ENCODE assay signal across 19 cellular contexts in the genomic region with DNA sequence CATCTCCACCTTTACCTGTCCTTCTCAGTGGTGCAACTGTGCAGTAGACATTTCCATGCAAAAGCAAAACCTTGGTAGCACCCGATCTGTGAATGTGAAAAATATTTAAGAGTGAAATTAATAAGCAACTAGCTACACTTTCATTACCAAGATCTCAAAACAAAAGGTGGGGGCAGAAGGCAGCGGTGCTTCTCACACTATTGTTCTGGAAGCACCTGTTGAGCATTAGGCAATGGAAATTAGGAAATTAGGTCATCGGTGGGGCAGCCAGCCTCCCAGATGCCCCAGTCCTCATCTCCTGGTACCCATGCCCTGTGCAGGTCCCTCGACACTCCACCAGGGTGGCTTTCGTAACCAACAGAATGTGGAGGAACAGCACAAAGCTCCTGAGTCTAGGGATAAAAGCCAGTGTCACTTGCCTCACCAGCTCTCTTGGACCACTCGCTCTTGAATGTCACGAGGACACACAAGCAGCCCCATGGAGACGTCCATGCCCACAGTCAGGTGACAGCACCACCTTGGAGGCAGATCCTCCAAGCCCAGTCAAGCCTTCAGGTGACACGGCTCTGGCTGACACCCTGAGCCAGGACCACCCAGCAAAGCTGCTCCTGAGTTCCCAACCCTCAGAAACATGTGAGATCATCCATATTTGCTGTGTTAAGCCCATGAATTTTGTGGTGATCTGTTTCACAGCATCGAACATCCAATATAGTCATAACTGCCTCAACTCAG. TPM values are rescaled to one million over a fixed set of nuclear protein-coding genes. Genes with fewer than 3 reads are reported as not detected.
"Had no signal": no experiment of that assay in that cellular context is flagged by ENCODE, and none has a peak within 500 bp of the region (broad histone marks: within the 10 kb centered on the region; RNA-seq: fewer than 3 reads in every experiment).

No MANE protein-coding gene starts in this region.

- H3K27ac Mint-ChIP-seq: activated B cell treated with CpG ODN at 0.5 μM for 24 hours; activated CD4-positive, alpha-beta T cell treated with anti-CD3 and anti-CD28 coated beads, Interleukin-2, amount 10 ng/mL, durations not matched to agents 24 days and 14 days; activated naive CD4-positive, alpha-beta T cell treated with anti-CD3 and anti-CD28 coated beads, Interleukin-2, amount 50 U/mL, for 72 hours; nephron progenitor cell; T-helper 2 cell treated with Interferon-gamma antibody and Interleukin-4, amounts not matched to agents 5 μg/mL and 100 μg/mL, for 36 hours had no signal

- ATAC-seq: activated naive CD4-positive, alpha-beta T cell treated with anti-CD3 and anti-CD28 coated beads, Interleukin-2, amount 50 U/mL, for 72 hours; left ventricle myocardium superior; sciatic nerve had no signal

- H3K9me3 Mint-ChIP-seq: activated B cell treated with CpG ODN at 0.5 μM for 24 hours; activated CD4-positive, alpha-beta T cell treated with anti-CD3 and anti-CD28 coated beads, Interleukin-2, amount 10 ng/mL, durations not matched to agents 24 days and 14 days; activated naive CD4-positive, alpha-beta T cell treated with anti-CD3 and anti-CD28 coated beads, Interleukin-2, amount 50 U/mL, for 72 hours; nephron progenitor cell; T-helper 2 cell treated with Interferon-gamma antibody and Interleukin-4, amounts not matched to agents 5 μg/mL and 100 μg/mL, for 36 hours had no signal

- H3K27ac ChIP-seq: thyroid gland had no signal

- DNase-seq: activated B cell treated with CpG ODN at 0.5 μM for 24 hours; activated CD4-positive, alpha-beta T cell treated with anti-CD3 and anti-CD28 coated beads, Interleukin-2, amount 10 ng/mL, durations not matched to agents 24 days and 14 days; activated T-cell treated with anti-CD3 and anti-CD28 coated beads, Interleukin-2, amount 50 U/mL, for 1 hour; cerebellar nuclear complex; effector memory CD4-positive, alpha-beta T cell; foreskin melanocyte; kidney glomerular epithelial cell; left ventricle myocardium superior; mesendoderm; nephron progenitor cell; stimulated activated CD4-positive, alpha-beta T cell treated with anti-CD3 and anti-CD28 coated beads, Interleukin-2, amount 100 ng/mL, for 24 hours; thyroid gland had no signal

- H3K4me3 ChIP-seq: thyroid gland had no signal

- H3K4me3 Mint-ChIP-seq: activated B cell treated with CpG ODN at 0.5 μM for 24 hours; activated CD4-positive, alpha-beta T cell treated with anti-CD3 and anti-CD28 coated beads, Interleukin-2, amount 10 ng/mL, durations not matched to agents 24 days and 14 days; nephron progenitor cell; T-helper 2 cell treated with Interferon-gamma antibody and Interleukin-4, amounts not matched to agents 5 μg/mL and 100 μg/mL, for 36 hours had no signal

- H3K27me3 ChIP-seq: thyroid gland had no signal

- H3K27me3 Mint-ChIP-seq: activated CD4-positive, alpha-beta T cell treated with anti-CD3 and anti-CD28 coated beads, Interleukin-2, amount 10 ng/mL, durations not matched to agents 24 days and 14 days had no signal

- H3K9me3 ChIP-seq: thyroid gland had no signal

RNA-seq across cellular contexts. Expression of a gene that starts 31.9 kb away (rescaled TPM):
- total RNA-seq: activated B cell treated with CpG ODN at 0.5 μM for 24 hours; activated CD4-positive, alpha-beta T cell treated with anti-CD3 and anti-CD28 coated beads, Interleukin-2, amount 10 ng/mL, durations not matched to agents 24 days and 14 days; activated CD8-positive, alpha-beta memory T cell treated with anti-CD3 and anti-CD28 coated beads for 36 hours; fibroblast of lung; left ventricle myocardium superior; omental fat pad; pulmonary artery endothelial cell; sciatic nerve; thyroid gland had no signal
